7 cellular contexts compared by ENCODE assay signal in genomic region chr5:172437445-172438303, GRCh38. TPM values are rescaled to one million over a fixed set of nuclear protein-coding genes. Genes with fewer than 3 reads are reported as not detected.
DNase-seq lines count a peak whose midpoint lies in the region; ATAC-seq and TF ChIP-seq lines count a peak whose summit lies in the region.

No MANE protein-coding gene starts in this region.

- 64% methylated on average over 13 of the region's 14 CpGs for whole genome bisulfite sequencing in hepatocyte (ENCODE audit: low lambda C conversion rate, missing lambda C conversion rate)
- 35 to 36% methylated on average over 14 of the region's 14 CpGs for WGBS in tibial nerve, 2 donors

- H3K4me3 ChIP-seq in hepatocyte = no peak overlapping the region
- no peak overlapping the region for H3K4me3 ChIP-seq in tibial nerve
- H3K4me3 ChIP-seq in CD8-positive, alpha-beta memory T cell (ENCODE audit: low read length) = no peak overlapping the region

- H3K9me3 Mint-ChIP-seq in CD8-positive, alpha-beta memory T cell = no peaks in the 10 kb centered on the region

- peak overlapping the region; percentile 45 for H3K27ac ChIP-seq in hepatocyte
- peak overlapping the region; percentile 77 to 97 (median 85) for H3K27ac ChIP-seq in tibial nerve
- H3K27ac ChIP-seq in CD8-positive, alpha-beta memory T cell (ENCODE audit: low read depth, low read length) = no peak overlapping the region

- H3K9me3 ChIP-seq in hepatocyte (ENCODE audit: low read depth) = no peaks in the 10 kb centered on the region
- no peaks in the 10 kb centered on the region for H3K9me3 ChIP-seq in tibial nerve
- H3K9me3 ChIP-seq in CD8-positive, alpha-beta memory T cell (ENCODE audit: low read length) = no peaks in the 10 kb centered on the region

- H3K4me3 Mint-ChIP-seq in CD8-positive, alpha-beta memory T cell = no peak overlapping the region

- H3K4me1 ChIP-seq in hepatocyte (ENCODE audit: insufficient read depth) = peaks cover 11% of the 10 kb centered on the region
- H3K4me1 ChIP-seq in tibial nerve = peaks cover 0 to 81% (median 48%) of the 10 kb centered on the region in 4 donors
- no peaks in the 10 kb centered on the region for H3K4me1 ChIP-seq in CD8-positive, alpha-beta memory T cell (ENCODE audit: insufficient read depth, low read length)

- POLR2A ChIA-PET in CD8-positive, alpha-beta memory T cell (lab: Charles Lee) = no interaction called here

- TF ChIP-seq CTCF in hepatocyte (IDR thresholded peaks at IDR 0.05; ENCODE audit: poor library complexity) = no peak
- no peak for TF ChIP-seq CTCF in tibial nerve (IDR thresholded peaks at IDR 0.05)

- no peaks in the 10 kb centered on the region for H3K36me3 Mint-ChIP-seq in CD8-positive, alpha-beta memory T cell

- H3K27me3 ChIP-seq in hepatocyte (no peaks in the 10 kb centered on the region), tibial nerve (no peaks in the 10 kb centered on the region)
- no peaks in the 10 kb centered on the region for H3K27me3 ChIP-seq in CD8-positive, alpha-beta memory T cell (ENCODE audit: insufficient read depth, low read length, poor library complexity, severe bottlenecking)

- no peaks in the 10 kb centered on the region for H3K9me2 ChIP-seq in hepatocyte (replicated peaks; ENCODE audit: insufficient read depth)

- peak; percentile 22 to 57 for TF ChIP-seq POLR2A in tibial nerve (IDR thresholded peaks at IDR 0.05)

- peaks cover 5 to 27% of the 10 kb centered on the region in 2 donors for H3K27me3 Mint-ChIP-seq in CD8-positive, alpha-beta memory T cell

- H3K4me2 ChIP-seq in hepatocyte = no peak overlapping the region

- H3K36me3 ChIP-seq in hepatocyte (replicated peaks; ENCODE audit: insufficient read depth, low read depth) = no peaks in the 10 kb centered on the region
- H3K36me3 ChIP-seq in tibial nerve = no peaks in the 10 kb centered on the region
- H3K36me3 ChIP-seq in CD8-positive, alpha-beta memory T cell (ENCODE audit: insufficient read depth, low read length) = no peaks in the 10 kb centered on the region

- CTCF ChIA-PET in CD8-positive, alpha-beta memory T cell (lab: Charles Lee) = interaction anchor here (0.9 kb wide), 1 partner anchor 13 kb away, joined by 5 read pairs; no protein-coding TSS in a partner anchor

- peak; percentile 41 to 91 for TF ChIP-seq EP300 in tibial nerve (IDR thresholded peaks at IDR 0.05)

- peaks cover 93% of the 10 kb centered on the region for H3K79me2 ChIP-seq in hepatocyte

- no peak overlapping the region for H3K27ac Mint-ChIP-seq in CD8-positive, alpha-beta memory T cell

- peaks cover 51% of the 10 kb centered on the region for H4K20me1 ChIP-seq in hepatocyte (ENCODE audit: insufficient read depth, poor library complexity, severe bottlenecking)

- no peak overlapping the region for H2AFZ ChIP-seq in hepatocyte

- no peaks in the 10 kb centered on the region for H3K4me1 Mint-ChIP-seq in CD8-positive, alpha-beta memory T cell

- DNase-seq in NCI-H1417 treated with DMSO at 0.1 percent for 48 hours (lab: John Stamatoyannopoulos, UW) (peak; percentile 56), amniotic epithelial cell (ENCODE audit: low read depth) (peak; percentile 67), hepatocyte (ENCODE audit: low spot score) (peak; percentile 79), tibial nerve (ENCODE audit: low spot score in 2 of 2) (peak in 1 of 2 donors; percentile 70), iPS-NIHi7 (ENCODE audit: extremely low spot score) (no peak)
- no peak for DNase-seq in CD8-positive, alpha-beta memory T cell

- ATAC-seq in GM18517 (IDR thresholded peaks at IDR 0.05; ENCODE audit: unreplicated experiment) = no peak

RNA-seq across cellular contexts. Expression of gene SH3PXD2B, which starts 16.7 kb away (rescaled TPM):
- total RNA-seq in hepatocyte (23.0 and 28.5 TPM in 2 replicates), tibial nerve (10 to 100 TPM; 27.8 to 52.6 (median 44.4) TPM)
- 27.8 and 33.5 TPM in 2 replicates for polyA plus RNA-seq in hepatocyte
- under 1 TPM; 0.09 to 0.15 TPM for total RNA-seq in CD8-positive, alpha-beta memory T cell
- polyA plus RNA-seq in CD8-positive, alpha-beta memory T cell = not detected

Comparison
In these comparisons a context has a peak if more than half of its experiments do, and no peak if none do; other contexts are left out.
1. DNase-seq: peak in NCI-H1417 treated with DMSO at 0.1 percent for 48 hours (single experiment), amniotic epithelial cell (single experiment) and hepatocyte (single experiment); none in CD8-positive, alpha-beta memory T cell (0 of 5) and iPS-NIHi7 (single experiment).
2. RNA of gene SH3PXD2B, which starts 16.7 kb away (total RNA-seq): 27.8 to 52.6 TPM in tibial nerve and 23.0 to 28.5 TPM in hepatocyte; 0.09 to 0.15 TPM in CD8-positive, alpha-beta memory T cell; every median in the first group is over 10 times any median in the second.